ENCODE assay signal across 12 cellular contexts in the genomic region with DNA sequence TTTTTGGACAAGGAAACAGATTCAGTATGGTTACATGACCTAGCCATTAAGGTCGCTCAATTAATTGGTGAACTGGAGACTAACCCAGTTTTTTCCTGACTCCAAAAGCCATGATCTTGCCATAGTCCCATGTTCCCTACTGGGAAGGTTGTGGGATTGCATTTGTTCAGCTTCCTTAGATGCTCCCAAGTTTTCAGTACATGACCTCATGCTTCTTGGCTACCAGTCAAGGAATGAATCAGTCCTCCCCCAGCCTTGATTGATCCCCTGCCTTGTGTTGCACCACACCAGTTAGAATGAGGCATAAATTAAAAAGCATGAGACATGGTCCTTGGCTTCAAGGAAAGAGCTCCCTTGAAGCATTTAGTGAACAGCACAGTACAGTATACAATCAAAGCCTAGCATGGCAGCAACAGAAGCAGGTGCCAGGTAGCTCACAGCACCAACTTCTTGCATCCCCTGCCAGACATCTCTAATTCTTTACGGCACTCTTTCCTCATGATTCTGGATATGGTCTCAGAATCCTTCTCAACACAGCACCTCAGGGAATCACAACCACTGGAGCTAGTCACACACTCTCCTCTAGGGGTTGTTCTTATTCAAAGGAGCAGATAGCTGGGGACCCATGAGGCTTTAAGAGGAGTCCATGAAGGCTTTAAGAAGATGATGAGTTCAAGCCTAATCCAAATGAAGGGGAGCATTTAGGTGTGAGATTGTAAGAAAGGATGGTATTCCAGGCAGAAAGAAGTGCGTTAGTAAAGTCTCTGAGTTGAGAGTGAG.
DNase-seq lines count a peak whose midpoint lies in the region; ATAC-seq and TF ChIP-seq lines count a peak whose summit lies in the region.
"Had no signal": no experiment of that assay in that cellular context is flagged by ENCODE, and none has a peak within 500 bp of the region (broad histone marks: within the 10 kb centered on the region; RNA-seq: fewer than 3 reads in every experiment).

No MANE protein-coding gene starts in this region.

- H2BK12ac ChIP-seq in H9 (ENCODE audit: insufficient read length, low read depth, low read length), result no peak overlapping the region

- no peaks in the 10 kb centered on the region for H3K36me3 ChIP-seq in subcutaneous abdominal adipose tissue (ENCODE audit: control insufficient read depth in 5 of 5, insufficient read depth in 5 of 5, low read length in 5 of 5)
- H3K36me3 ChIP-seq: Peyer's patch had no signal

- no peak for TF ChIP-seq CTCF in HFF-Myc (IDR thresholded peaks at IDR 0.05; ENCODE audit: low read depth, low read length, missing control alignments)
- no peak for TF ChIP-seq CTCF in astrocyte of the spinal cord (IDR thresholded peaks at IDR 0.05; ENCODE audit: low read depth, low read length)
- no peak; the same call in 2 of the 3 replicates for TF ChIP-seq CTCF in H9 (conservative IDR thresholded peaks at IDR 0.05)

- no peak overlapping the region for H4K91ac ChIP-seq in H9 (ENCODE audit: insufficient read length, low read depth, low read length)

- H3K9ac ChIP-seq in subcutaneous abdominal adipose tissue (ENCODE audit: low read length in 5 of 5) (no peak overlapping the region), H9 (ENCODE audit: extremely low read depth, insufficient read length, low read length) (no peak overlapping the region)

- H2AFZ ChIP-seq in H9 (ENCODE audit: low read length), result no peak overlapping the region

- no peak overlapping the region for H3K56ac ChIP-seq in H9 (ENCODE audit: insufficient read length, low read depth, low read length)

- no peaks in the 10 kb centered on the region for H3K23me2 ChIP-seq in H9 (ENCODE audit: insufficient read length, low read depth, low read length, poor library complexity, severe bottlenecking)

- H2BK5ac ChIP-seq in H9 (ENCODE audit: insufficient read length, low read length), result no peak overlapping the region

- H3K27me3 Mint-ChIP-seq in H9 (ENCODE audit: low read depth), result no peaks in the 10 kb centered on the region; the same call in 1 of the 2 replicates

- H4K5ac ChIP-seq in H9 (ENCODE audit: insufficient read length, low read depth, low read length), result no peak overlapping the region

- no peaks in the 10 kb centered on the region for H3K36me3 Mint-ChIP-seq in H9 (ENCODE audit: insufficient read depth in 1 of 3, low read depth in 3 of 3)

- H3K9me3 Mint-ChIP-seq in H9, result no peaks in the 10 kb centered on the region

- in situ Hi-C loops in astrocyte of the spinal cord (cut with HindIII; ENCODE audit: low sequenced_read_pairs), result no loop called here

- no peak overlapping the region; a peak in 1 of 7 replicates for H3K27ac Mint-ChIP-seq in H9

- H3K4me1 ChIP-seq in subcutaneous abdominal adipose tissue (ENCODE audit: control insufficient read depth in 5 of 5, insufficient read depth in 5 of 5, low read length in 5 of 5), result peaks cover 9 to 31% (median 27%) of the 10 kb centered on the region in 5 donors
- no peaks in the 10 kb centered on the region for H3K4me1 ChIP-seq in H9 (ENCODE audit: insufficient read depth, low read length)
- H3K4me1 ChIP-seq: Peyer's patch had no signal

- no peaks in the 10 kb centered on the region for H4K20me1 ChIP-seq in H9 (ENCODE audit: control insufficient read depth, insufficient read depth, insufficient read length)

- no peak overlapping the region for H3K4me3 Mint-ChIP-seq in H9

- WGBS in H9 (ENCODE audit: extremely low coverage, insufficient read length, low lambda C conversion rate), result no CpG with 5 or more reads among the region's 3 CpGs

- no peak overlapping the region for H3K18ac ChIP-seq in H9 (ENCODE audit: insufficient read length, low read depth, low read length)

- H3K4me1 Mint-ChIP-seq in H9, result no peaks in the 10 kb centered on the region

- ATAC-seq in left cardiac atrium (peak; percentile 84 to 97), GM18498 (IDR thresholded peaks at IDR 0.05; ENCODE audit: unreplicated experiment) (no peak)

- H3K27me3 ChIP-seq in subcutaneous abdominal adipose tissue (ENCODE audit: control insufficient read depth in 5 of 5, insufficient read depth in 4 of 5, low read length in 5 of 5) (no peaks in the 10 kb centered on the region), H9 (ENCODE audit: insufficient read depth, low read length) (no peaks in the 10 kb centered on the region)
- H3K27me3 ChIP-seq: Peyer's patch had no signal

- H3K9me3 ChIP-seq in subcutaneous abdominal adipose tissue (ENCODE audit: control insufficient read depth in 5 of 5, low read length in 5 of 5), result no peaks in the 10 kb centered on the region
- H3K9me3 ChIP-seq in H9 (ENCODE audit: control insufficient read depth, low read depth, low read length), result no peaks in the 10 kb centered on the region
- H3K9me3 ChIP-seq: Peyer's patch had no signal

- no peak overlapping the region for H2BK120ac ChIP-seq in H9 (ENCODE audit: low read depth, low read length, poor library complexity, severe bottlenecking)

- H3T11ph ChIP-seq in H9 (ENCODE audit: low read length), result no peak overlapping the region

- H3K27ac ChIP-seq in subcutaneous abdominal adipose tissue (ENCODE audit: low read depth, low read length) (peak overlapping the region; percentile 21), H9 (ENCODE audit: insufficient read length, low read depth, low read length) (no peak overlapping the region)
- H3K27ac ChIP-seq: Peyer's patch had no signal

- H2AK5ac ChIP-seq in H9 (ENCODE audit: insufficient read length, low read length), result no peak overlapping the region

- H3K14ac ChIP-seq in H9 (ENCODE audit: insufficient read depth, low read length), result no peak overlapping the region

- peak; percentile 44 for DNase-seq in HFF-Myc (ENCODE audit: extremely low read depth, low read depth)
- peak; percentile 75 for DNase-seq in astrocyte of the spinal cord (ENCODE audit: low read depth, low spot score)
- DNase-seq in left cardiac atrium, result peak; percentile 37
- DNase-seq in H9, result no peak
- DNase-seq in stimulated activated CD4-positive, alpha-beta T cell treated with anti-CD3 and anti-CD28 coated beads, Interleukin-4, amount 100 ng/mL, for 1 hour, result no peak
- DNase-seq in NCI-H2227 (lab: John Stamatoyannopoulos, UW; ENCODE audit: unreplicated experiment), result no peak
- DNase-seq: mesendoderm, NCI-H1417 treated with DMSO at 0.1 percent for 48 hours, Peyer's patch had no signal

- no peak overlapping the region for H3K4me2 ChIP-seq in H9 (ENCODE audit: insufficient read depth, insufficient read length, low read length)
- H3K4me2 ChIP-seq: smooth muscle cell had no signal

- intact Hi-C loops in left cardiac atrium (cut with DNase I), result no loop called here

- no peaks in the 10 kb centered on the region for H3K79me1 ChIP-seq in H9 (ENCODE audit: insufficient read depth, low read depth, low read length, poor library complexity, severe bottlenecking)

- no peak overlapping the region for H3K4me3 ChIP-seq in HFF-Myc (replicated peaks; ENCODE audit: low read depth, low read length)
- H3K4me3 ChIP-seq in astrocyte of the spinal cord (ENCODE audit: low read depth, low read length), result no peak overlapping the region
- no peak overlapping the region for H3K4me3 ChIP-seq in subcutaneous abdominal adipose tissue (ENCODE audit: low read depth in 1 of 5, low read length in 5 of 5)
- H3K4me3 ChIP-seq: Peyer's patch, smooth muscle cell had no signal

- no peak overlapping the region for H4K8ac ChIP-seq in H9 (replicated peaks; ENCODE audit: insufficient read length, low read depth, low read length)

- no peak overlapping the region for H2BK20ac ChIP-seq in H9 (ENCODE audit: low read depth, low read length, poor library complexity, severe bottlenecking)

- H2BK15ac ChIP-seq in H9 (ENCODE audit: low read depth, low read length), result no peak overlapping the region

- no peak overlapping the region for H3K23ac ChIP-seq in H9 (ENCODE audit: insufficient read length, low read depth, low read length)

- no peaks in the 10 kb centered on the region for H3K79me2 ChIP-seq in H9 (ENCODE audit: insufficient read depth, low read length)

- no peak overlapping the region for H3K4ac ChIP-seq in H9 (ENCODE audit: low read depth, low read length)

Comparison
In these comparisons a context has a peak if more than half of its experiments do, and no peak if none do; other contexts are left out.
1. DNase-seq: peak in HFF-Myc (single experiment), astrocyte of the spinal cord (single experiment) and left cardiac atrium (single experiment); none in H9 (single experiment), stimulated activated CD4-positive, alpha-beta T cell treated with anti-CD3 and anti-CD28 coated beads, Interleukin-4, amount 100 ng/mL, for 1 hour (single experiment) and NCI-H2227 (single experiment).